Comparison of ENCODE assay signal across 14 cellular contexts in the genomic region with DNA sequence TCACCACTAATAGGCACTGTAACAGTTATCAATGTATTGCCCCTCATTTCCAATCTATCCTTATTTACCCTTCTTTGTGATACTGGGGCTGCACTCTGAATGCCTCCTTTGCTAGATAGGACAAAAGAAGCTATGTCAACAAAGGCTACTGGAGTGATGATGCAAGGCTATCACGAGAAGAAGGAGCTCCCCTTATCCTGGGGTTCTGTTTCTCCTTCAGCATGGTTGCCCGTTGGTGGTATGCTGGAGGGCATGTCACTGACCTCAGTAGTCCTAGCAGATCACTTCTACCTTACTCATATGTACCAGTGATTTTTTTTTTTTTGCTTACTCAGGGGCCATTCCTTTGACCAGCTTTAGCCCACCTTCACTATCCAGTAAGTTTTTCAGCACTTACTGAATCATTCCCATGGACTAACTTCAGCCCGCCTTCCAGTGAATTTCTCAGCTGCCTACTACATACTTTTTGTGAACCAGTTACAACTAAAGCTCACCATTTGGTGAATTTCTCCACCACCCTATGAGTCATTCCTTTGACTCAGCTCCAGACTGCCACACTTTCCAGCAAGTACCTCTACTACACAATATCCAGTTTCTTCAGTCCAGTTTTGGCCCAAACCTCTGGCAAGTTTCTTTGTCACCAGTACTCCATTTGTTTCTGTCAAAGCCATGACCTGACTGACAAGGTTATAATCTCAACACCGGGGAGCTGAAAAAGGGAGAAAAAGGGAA.
A peak's percentile ranks its signal among the peaks of the same experiment; 100 is the strongest.
DNase-seq lines count a peak whose midpoint lies in the region; ATAC-seq, FAIRE-seq and TF ChIP-seq lines count a peak whose summit lies in the region.
"Had no signal": no experiment of that assay in that cellular context is flagged by ENCODE, and none has a peak within 500 bp of the region (broad histone marks: within the 10 kb centered on the region; RNA-seq: fewer than 3 reads in every experiment).

No MANE protein-coding gene starts in this region.

- no peak for TF ChIP-seq EP300 in SK-N-SH (IDR thresholded peaks at IDR 0.05; ENCODE audit: borderline replicate concordance in 1 of 2, low read depth in 1 of 2, low read length in 1 of 2)

- no peak overlapping the region for H3K4me2 ChIP-seq in SK-N-SH

- H3K9ac ChIP-seq in SK-N-SH: no peak overlapping the region

- no peaks in the 10 kb centered on the region for H3K9me2 ChIP-seq in SK-N-SH

- no peaks in the 10 kb centered on the region for H3K36me3 ChIP-seq in SK-N-SH (replicated peaks in 1 of 2; ENCODE audit: control insufficient read depth in 1 of 2, insufficient read depth in 2 of 2, low read length in 1 of 2)
- H3K36me3 ChIP-seq: thoracic aorta had no signal

- no peak for ATAC-seq in HG02938 (IDR thresholded peaks at IDR 0.05; ENCODE audit: unreplicated experiment)
- ATAC-seq: activated CD8-positive, alpha-beta memory T cell treated with anti-CD3 and anti-CD28 coated beads, Interleukin-2, amount 10 ng/mL, durations not matched to agents 7 days and 5 days had no signal

- no peak for TF ChIP-seq RAD21 in SK-N-SH (IDR thresholded peaks at IDR 0.05; ENCODE audit: low read length)

- H3K4me3 ChIP-seq in SK-N-SH (ENCODE audit: low read depth in 2 of 2, low read length in 1 of 2) (no peak overlapping the region), fibroblast of villous mesenchyme (ENCODE audit: low read depth, low read length) (no peak overlapping the region)
- H3K4me3 ChIP-seq: thoracic aorta had no signal

- H3K9me3 ChIP-seq in SK-N-SH: no peaks in the 10 kb centered on the region
- H3K9me3 ChIP-seq: thoracic aorta had no signal

- H2AFZ ChIP-seq in SK-N-SH (ENCODE audit: low read depth): no peak overlapping the region

- H4K20me1 ChIP-seq in SK-N-SH (ENCODE audit: insufficient read depth): no peaks in the 10 kb centered on the region

- DNase-seq in SIG-M5 treated with dmso at 0.1 percent for 504 hours (lab: John Stamatoyannopoulos, UW; ENCODE audit: unreplicated experiment) (peak; percentile 56), SIG-M5 (lab: John Stamatoyannopoulos, UW) (no peak), SK-N-SH (no peak), fibroblast of villous mesenchyme (ENCODE audit: low read depth) (peak; percentile 11), urothelium cell line (ENCODE audit: low spot score) (peak; percentile 50)
- no peak for DNase-seq in stimulated activated CD4-positive, alpha-beta T cell treated with anti-CD3 and anti-CD28 coated beads, Interleukin-12 subunit alpha, Interleukin-12 subunit beta, amount 100 ng/mL, for 4 hours
- DNase-seq in activated CD8-positive, alpha-beta memory T cell treated with anti-CD3 and anti-CD28 coated beads, Interleukin-2, amount 50 U/mL, for 48 hours: no peak
- DNase-seq: activated CD8-positive, alpha-beta memory T cell treated with anti-CD3 and anti-CD28 coated beads, Interleukin-2, amount 10 ng/mL, durations not matched to agents 7 days and 5 days; glutamatergic neuron; stimulated activated CD4-positive, alpha-beta T cell treated with anti-CD3 and anti-CD28 coated beads, Interleukin-1b, Interleukin-23, amount 100 ng/mL, for 48 hours; T-helper 1 cell had no signal

- TF ChIP-seq CTCF in SK-N-SH (IDR thresholded peaks at IDR 0.05): no peak
- no peak for TF ChIP-seq CTCF in fibroblast of villous mesenchyme (IDR thresholded peaks at IDR 0.05; ENCODE audit: insufficient read depth, low read depth, low read length)

- H3K4me1 ChIP-seq in SK-N-SH (ENCODE audit: control insufficient read depth in 1 of 2, insufficient read depth in 2 of 2, low read depth in 1 of 2, low read length in 1 of 2): no peaks in the 10 kb centered on the region

- no peaks in the 10 kb centered on the region for H3K79me2 ChIP-seq in SK-N-SH (ENCODE audit: insufficient read depth)

- no peak overlapping the region for H3K27ac ChIP-seq in SK-N-SH (ENCODE audit: low read depth in 2 of 2, low read length in 1 of 2)
- H3K27ac ChIP-seq: thoracic aorta had no signal

- no peaks in the 10 kb centered on the region for H3K27me3 ChIP-seq in SK-N-SH (ENCODE audit: insufficient read depth)

- no peak for FAIRE-seq in urothelium cell line (lab: Jason Lieb, UNC)
- FAIRE-seq: A204.1 had no signal

- peaks cover 5% of the 10 kb centered on the region for H3F3A ChIP-seq in SK-N-SH (replicated peaks; ENCODE audit: insufficient read depth)

- WGBS in SK-N-SH (ENCODE audit: low lambda C conversion rate): 62% methylated on average over 4 of the region's 4 CpGs

- CTCF ChIA-PET in SK-N-SH (lab: Yijun Ruan, JAX): no interaction called here

- POLR2A ChIA-PET in SK-N-SH (lab: Yijun Ruan, JAX): no interaction called here

TF ChIP-seq in SK-N-SH, 30 proteins besides CTCF, POLR2A, EP300 and RAD21:
- TF ChIP-seq TCF12 (IDR thresholded peaks at IDR 0.05): peak; percentile 41; the same call in 1 of the 2 replicates
- no peak for TF ChIP-seq GABPA (IDR thresholded peaks at IDR 0.05; ENCODE audit: low read depth)
- TF ChIP-seq, protein P1, sequence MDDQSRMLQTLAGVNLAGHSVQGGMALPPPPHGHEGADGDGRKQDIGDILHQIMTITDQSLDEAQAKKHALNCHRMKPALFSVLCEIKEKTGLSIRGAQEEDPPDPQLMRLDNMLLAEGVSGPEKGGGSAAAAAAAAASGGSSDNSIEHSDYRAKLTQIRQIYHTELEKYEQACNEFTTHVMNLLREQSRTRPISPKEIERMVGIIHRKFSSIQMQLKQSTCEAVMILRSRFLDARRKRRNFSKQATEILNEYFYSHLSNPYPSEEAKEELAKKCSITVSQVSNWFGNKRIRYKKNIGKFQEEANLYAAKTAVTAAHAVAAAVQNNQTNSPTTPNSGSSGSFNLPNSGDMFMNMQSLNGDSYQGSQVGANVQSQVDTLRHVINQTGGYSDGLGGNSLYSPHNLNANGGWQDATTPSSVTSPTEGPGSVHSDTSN (IDR thresholded peaks at IDR 0.05): peak; percentile 36
- TF ChIP-seq NFIC (IDR thresholded peaks at IDR 0.05; ENCODE audit: borderline replicate concordance): peak; percentile 49
- no peak for TF ChIP-seq SMC3 (IDR thresholded peaks at IDR 0.05; ENCODE audit: low read depth, low read length)
- peak; percentile 82; the same call in 1 of the 2 replicates for TF ChIP-seq FOSL2 (IDR thresholded peaks at IDR 0.05; ENCODE audit: borderline replicate concordance, low read depth)
- no peak for TF ChIP-seq TEAD4 (IDR thresholded peaks at IDR 0.05; ENCODE audit: borderline replicate concordance, insufficient read depth)
- TF ChIP-seq JUND (IDR thresholded peaks at IDR 0.05): peak; percentile 60; the same call in 1 of the 2 replicates
TF ChIP-seq in SK-N-SH: peak in this region for 5.

Comparison
In these comparisons a context has a peak if more than half of its experiments do, and no peak if none do; other contexts are left out.
1. DNase-seq: peak in SIG-M5 treated with dmso at 0.1 percent for 504 hours (single experiment), fibroblast of villous mesenchyme (single experiment) and urothelium cell line (single experiment); none in SIG-M5 (single experiment), SK-N-SH (single experiment), stimulated activated CD4-positive, alpha-beta T cell treated with anti-CD3 and anti-CD28 coated beads, Interleukin-12 subunit alpha, Interleukin-12 subunit beta, amount 100 ng/mL, for 4 hours (single experiment) and activated CD8-positive, alpha-beta memory T cell treated with anti-CD3 and anti-CD28 coated beads, Interleukin-2, amount 50 U/mL, for 48 hours (single experiment).